2 cellular contexts compared by ENCODE assay signal in the genomic region with DNA sequence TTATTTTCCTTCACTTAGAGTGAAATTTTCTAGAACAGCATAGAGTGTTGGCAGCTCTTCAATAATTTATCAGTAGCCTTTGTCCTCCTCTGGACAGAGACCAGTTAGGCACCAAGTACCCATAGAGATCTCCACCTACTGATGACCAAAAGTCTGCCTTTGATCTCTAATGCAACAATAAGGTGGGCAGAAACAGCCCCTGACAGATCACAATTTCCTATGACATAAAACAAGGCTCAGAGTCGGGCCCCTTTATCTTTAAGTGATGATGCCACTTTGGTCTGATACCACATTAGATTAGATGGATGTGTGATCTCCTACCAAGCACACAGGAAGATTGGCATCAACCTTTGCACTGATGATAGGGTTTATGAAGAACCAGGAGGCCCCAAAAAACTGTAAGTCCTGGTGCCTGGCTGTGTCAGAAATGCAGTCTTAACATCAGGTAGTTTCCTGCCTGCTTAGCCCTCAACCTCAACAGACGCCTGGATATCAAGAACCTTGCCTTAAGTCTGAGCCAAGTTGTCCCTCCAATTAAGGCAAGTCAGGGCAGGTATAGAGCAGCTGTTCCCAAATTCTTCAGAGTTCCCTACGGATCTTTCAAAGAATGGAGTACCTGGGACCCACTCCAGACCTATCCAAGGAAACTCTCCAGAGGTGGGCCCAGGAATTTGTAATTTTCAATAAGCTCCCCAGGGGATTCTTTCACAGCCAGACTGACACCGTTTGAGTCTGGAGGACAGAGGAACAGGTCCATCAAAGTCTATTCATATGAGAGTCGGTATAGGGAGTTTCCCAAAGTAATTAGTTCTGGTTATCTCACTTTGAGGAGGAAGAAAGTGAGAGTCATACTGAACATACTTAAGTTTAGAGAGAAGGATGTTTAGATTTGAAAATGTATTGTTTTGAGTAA.
TF ChIP-seq lines count a peak whose summit lies in the region.

No MANE protein-coding gene starts in this region.

TF ChIP-seq in liver, 16 proteins besides CTCF, POLR2A, EP300 and RAD21:
- TF ChIP-seq GABPA (IDR thresholded peaks at IDR 0.05 in 1 of 2, conservative IDR thresholded peaks at IDR 0.05 in 1 of 2) (no peak), HNF4A (conservative IDR thresholded peaks at IDR 0.05) (peak; percentile 30 to 35)

TF ChIP-seq in HepG2, 621 proteins besides CTCF, POLR2A, EP300 and RAD21:
- TF ChIP-seq ZSCAN21 (CRISPR knock-in tag; IDR thresholded peaks at IDR 0.05; ENCODE audit: borderline replicate concordance) = no peak
- TF ChIP-seq, protein P1, sequence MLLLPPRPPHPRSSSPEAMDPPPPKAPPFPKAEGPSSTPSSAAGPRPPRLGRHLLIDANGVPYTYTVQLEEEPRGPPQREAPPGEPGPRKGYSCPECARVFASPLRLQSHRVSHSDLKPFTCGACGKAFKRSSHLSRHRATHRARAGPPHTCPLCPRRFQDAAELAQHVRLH (CRISPR knock-in tag; IDR thresholded peaks at IDR 0.05; ENCODE audit: borderline replicate concordance, low read depth) = no peak
- no peak for TF ChIP-seq CBX5 (CRISPR knock-in tag; IDR thresholded peaks at IDR 0.05; ENCODE audit: borderline replicate concordance)
- no peak for TF ChIP-seq ZC3H4 (CRISPR knock-in tag; IDR thresholded peaks at IDR 0.05; ENCODE audit: borderline replicate concordance)
- no peak for TF ChIP-seq ZNF337 (CRISPR knock-in tag; IDR thresholded peaks at IDR 0.05; ENCODE audit: borderline replicate concordance, low read depth)
- TF ChIP-seq, protein P2, sequence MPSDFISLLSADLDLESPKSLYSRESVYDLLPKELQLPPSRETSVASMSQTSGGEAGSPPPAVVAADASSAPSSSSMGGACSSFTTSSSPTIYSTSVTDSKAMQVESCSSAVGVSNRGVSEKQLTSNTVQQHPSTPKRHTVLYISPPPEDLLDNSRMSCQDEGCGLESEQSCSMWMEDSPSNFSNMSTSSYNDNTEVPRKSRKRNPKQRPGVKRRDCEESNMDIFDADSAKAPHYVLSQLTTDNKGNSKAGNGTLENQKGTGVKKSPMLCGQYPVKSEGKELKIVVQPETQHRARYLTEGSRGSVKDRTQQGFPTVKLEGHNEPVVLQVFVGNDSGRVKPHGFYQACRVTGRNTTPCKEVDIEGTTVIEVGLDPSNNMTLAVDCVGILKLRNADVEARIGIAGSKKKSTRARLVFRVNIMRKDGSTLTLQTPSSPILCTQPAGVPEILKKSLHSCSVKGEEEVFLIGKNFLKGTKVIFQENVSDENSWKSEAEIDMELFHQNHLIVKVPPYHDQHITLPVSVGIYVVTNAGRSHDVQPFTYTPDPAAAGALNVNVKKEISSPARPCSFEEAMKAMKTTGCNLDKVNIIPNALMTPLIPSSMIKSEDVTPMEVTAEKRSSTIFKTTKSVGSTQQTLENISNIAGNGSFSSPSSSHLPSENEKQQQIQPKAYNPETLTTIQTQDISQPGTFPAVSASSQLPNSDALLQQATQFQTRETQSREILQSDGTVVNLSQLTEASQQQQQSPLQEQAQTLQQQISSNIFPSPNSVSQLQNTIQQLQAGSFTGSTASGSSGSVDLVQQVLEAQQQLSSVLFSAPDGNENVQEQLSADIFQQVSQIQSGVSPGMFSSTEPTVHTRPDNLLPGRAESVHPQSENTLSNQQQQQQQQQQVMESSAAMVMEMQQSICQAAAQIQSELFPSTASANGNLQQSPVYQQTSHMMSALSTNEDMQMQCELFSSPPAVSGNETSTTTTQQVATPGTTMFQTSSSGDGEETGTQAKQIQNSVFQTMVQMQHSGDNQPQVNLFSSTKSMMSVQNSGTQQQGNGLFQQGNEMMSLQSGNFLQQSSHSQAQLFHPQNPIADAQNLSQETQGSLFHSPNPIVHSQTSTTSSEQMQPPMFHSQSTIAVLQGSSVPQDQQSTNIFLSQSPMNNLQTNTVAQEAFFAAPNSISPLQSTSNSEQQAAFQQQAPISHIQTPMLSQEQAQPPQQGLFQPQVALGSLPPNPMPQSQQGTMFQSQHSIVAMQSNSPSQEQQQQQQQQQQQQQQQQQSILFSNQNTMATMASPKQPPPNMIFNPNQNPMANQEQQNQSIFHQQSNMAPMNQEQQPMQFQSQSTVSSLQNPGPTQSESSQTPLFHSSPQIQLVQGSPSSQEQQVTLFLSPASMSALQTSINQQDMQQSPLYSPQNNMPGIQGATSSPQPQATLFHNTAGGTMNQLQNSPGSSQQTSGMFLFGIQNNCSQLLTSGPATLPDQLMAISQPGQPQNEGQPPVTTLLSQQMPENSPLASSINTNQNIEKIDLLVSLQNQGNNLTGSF (CRISPR knock-in tag; IDR thresholded peaks at IDR 0.05) = no peak
- TF ChIP-seq ZBTB20 (CRISPR knock-in tag; IDR thresholded peaks at IDR 0.05; ENCODE audit: borderline replicate concordance, low read depth) = no peak
- no peak for TF ChIP-seq RARG (CRISPR knock-in tag; IDR thresholded peaks at IDR 0.05; ENCODE audit: low read depth)
- TF ChIP-seq POGZ (CRISPR knock-in tag; IDR thresholded peaks at IDR 0.05) = no peak
